8 cellular contexts compared by ENCODE assay signal in genomic region chr19:11481777-11482383, GRCh38. TPM values are rescaled to one million over a fixed set of nuclear protein-coding genes. Genes with fewer than 3 reads are reported as not detected.
A peak's percentile ranks its signal among the peaks of the same experiment; 100 is the strongest.
DNase-seq lines count a peak whose midpoint lies in the region; ATAC-seq, FAIRE-seq and TF ChIP-seq lines count a peak whose summit lies in the region.

No MANE protein-coding gene starts in this region.

- peak overlapping the region; percentile 26 for H3K4me3 ChIP-seq in bronchial epithelial cell (ENCODE audit: low read depth, low read length)

- peak; percentile 51 for ATAC-seq in HG02970 (IDR thresholded peaks at IDR 0.05; ENCODE audit: low FRiP score, unreplicated experiment)

- TF ChIP-seq CTCF in GM13976 (IDR thresholded peaks at IDR 0.05; ENCODE audit: borderline replicate concordance, control extremely low read depth, extremely low read depth, insufficient read depth, missing control alignments) (no peak), bronchial epithelial cell (IDR thresholded peaks at IDR 0.05; ENCODE audit: insufficient read depth, low read length, severe bottlenecking) (no peak)

- peak; percentile 93 for DNase-seq in GM13976 (ENCODE audit: low spot score)
- DNase-seq in NCI-H2107 (lab: John Stamatoyannopoulos, UW) = peak; percentile 64
- DNase-seq in UCSD-AML1 (lab: John Stamatoyannopoulos, UW; ENCODE audit: unreplicated experiment) = peak; percentile 91
- peak; percentile 65 for DNase-seq in bronchial epithelial cell (ENCODE audit: low read depth)
- DNase-seq in iris pigment epithelial cell (ENCODE audit: low read depth) = peak; percentile 93
- DNase-seq in stimulated activated CD4-positive, alpha-beta T cell treated with anti-CD3 and anti-CD28 coated beads, Interleukin-15, amount 100 ng/mL, for 24 hours = peak; percentile 88
- DNase-seq in NK-92 (lab: John Stamatoyannopoulos, UW; ENCODE audit: unreplicated experiment) = no peak

- FAIRE-seq in bronchial epithelial cell (lab: Jason Lieb, UNC) = no peak

- peaks cover 15% of the 10 kb centered on the region for H3K27me3 ChIP-seq in bronchial epithelial cell (ENCODE audit: control insufficient read depth, insufficient read depth, low read length)

- in situ Hi-C loops in GM13976 (cut with MboI; ENCODE audit: low sequenced_read_pairs, unreplicated experiment) = no loop called here

- H3K36me3 ChIP-seq in bronchial epithelial cell (ENCODE audit: control insufficient read depth, insufficient read depth, low read length) = no peaks in the 10 kb centered on the region

RNA-seq across cellular contexts. Expression of gene ELAVL3, which starts 1.0 kb away (rescaled TPM):
- total RNA-seq in bronchial epithelial cell = not detected in 2 replicates

RNA-seq across cellular contexts. Expression of gene ZNF653, which starts 23.8 kb away (rescaled TPM):
- 5.3 and 8.3 TPM in 2 replicates for total RNA-seq in bronchial epithelial cell

RNA-seq across cellular contexts. Expression of gene PRKCSH, which starts 46.4 kb away (rescaled TPM):
- 67.9 and 75.8 TPM in 2 replicates for total RNA-seq in bronchial epithelial cell

RNA-seq across cellular contexts. Expression of gene ODAD3, which starts 47.0 kb away (rescaled TPM):
- not detected in 2 replicates for total RNA-seq in bronchial epithelial cell

RNA-seq across cellular contexts. Expression of gene ECSIT, which starts 47.1 kb away (rescaled TPM):
- 27.7 and 57.4 TPM in 2 replicates for total RNA-seq in bronchial epithelial cell
